1 cellular context compared by ENCODE assay signal in genomic region chr4:143225167-143225566, GRCh38.
TF ChIP-seq lines count a peak whose summit lies in the region.

No MANE protein-coding gene starts in this region.

TF ChIP-seq in HepG2, 621 proteins besides CTCF, POLR2A, EP300 and RAD21 (continued from another document and continues in another):
- TF ChIP-seq HNF1A (IDR thresholded peaks at IDR 0.05; ENCODE audit: low read depth) = 0 out of 2 replicates have a peak, but pooled peaks have one; percentile 36
- TF ChIP-seq HNF1A (CRISPR knock-in tag; IDR thresholded peaks at IDR 0.05; ENCODE audit: borderline replicate concordance) = no peak; the same call in 1 of the 2 replicates
- TF ChIP-seq RBM39 (IDR thresholded peaks at IDR 0.05; ENCODE audit: low read depth, low read length, poor library complexity, severe bottlenecking) = no peak
- peak; percentile 82 for TF ChIP-seq FOXP4 (CRISPR knock-in tag; IDR thresholded peaks at IDR 0.05)
- no peak for TF ChIP-seq SETDB1 (CRISPR knock-in tag; IDR thresholded peaks at IDR 0.05; ENCODE audit: borderline replicate concordance)
- TF ChIP-seq ZFP62 (CRISPR knock-in tag; IDR thresholded peaks at IDR 0.05) = no peak
- no peak for TF ChIP-seq MAFG (CRISPR knock-in tag; IDR thresholded peaks at IDR 0.05)
- peak; percentile 81; the same call in 1 of the 2 replicates for TF ChIP-seq ZNF124 (CRISPR knock-in tag; IDR thresholded peaks at IDR 0.05)
- no peak for TF ChIP-seq ZNF343 (CRISPR knock-in tag; IDR thresholded peaks at IDR 0.05)
- peak; percentile 47; the same call in 1 of the 2 replicates for TF ChIP-seq PRDM10 (CRISPR knock-in tag; IDR thresholded peaks at IDR 0.05; ENCODE audit: low read depth)
- no peak for TF ChIP-seq MYNN (CRISPR knock-in tag; IDR thresholded peaks at IDR 0.05; ENCODE audit: low read depth)
- peak; percentile 60; the same call in 1 of the 2 replicates for TF ChIP-seq MYPOP (CRISPR knock-in tag; IDR thresholded peaks at IDR 0.05)
- TF ChIP-seq MAFK (conservative IDR thresholded peaks at IDR 0.05 in 1 of 2, IDR thresholded peaks at IDR 0.05 in 1 of 2; ENCODE audit: low read length in 2 of 2) = peak in 1 of 2 experiments; percentile 16; a peak in 2 of 4 replicates
- peak; percentile 63; the same call in 1 of the 2 replicates for TF ChIP-seq ZMYM2 (CRISPR knock-in tag; IDR thresholded peaks at IDR 0.05)
- TF ChIP-seq ZNF674 (CRISPR knock-in tag; IDR thresholded peaks at IDR 0.05; ENCODE audit: low read depth) = no peak
- TF ChIP-seq TSC22D2 (CRISPR knock-in tag; IDR thresholded peaks at IDR 0.05; ENCODE audit: borderline replicate concordance) = no peak
- no peak for TF ChIP-seq NPAS2 (CRISPR knock-in tag; IDR thresholded peaks at IDR 0.05; ENCODE audit: borderline replicate concordance)
- no peak for TF ChIP-seq ZNF274 (CRISPR knock-in tag; IDR thresholded peaks at IDR 0.05)
- TF ChIP-seq NKX3-1 (CRISPR knock-in tag; IDR thresholded peaks at IDR 0.05) = no peak
- TF ChIP-seq HES4 (CRISPR knock-in tag; IDR thresholded peaks at IDR 0.05; ENCODE audit: borderline replicate concordance) = no peak
- TF ChIP-seq SIX4 (CRISPR knock-in tag; IDR thresholded peaks at IDR 0.05) = no peak
- no peak for TF ChIP-seq ZNF788 (CRISPR knock-in tag; IDR thresholded peaks at IDR 0.05; ENCODE audit: borderline replicate concordance)
- TF ChIP-seq ARID5B (CRISPR knock-in tag; IDR thresholded peaks at IDR 0.05) = peak; percentile 97
- no peak for TF ChIP-seq ZBTB26 (CRISPR knock-in tag; IDR thresholded peaks at IDR 0.05; ENCODE audit: borderline replicate concordance)
- no peak for TF ChIP-seq TCF12 (IDR thresholded peaks at IDR 0.05)
- no peak for TF ChIP-seq TCF12 (CRISPR knock-in tag; IDR thresholded peaks at IDR 0.05)
- no peak for TF ChIP-seq E2F2 (CRISPR knock-in tag; IDR thresholded peaks at IDR 0.05; ENCODE audit: borderline replicate concordance)
- peak; percentile 96 for TF ChIP-seq GATAD2A (CRISPR knock-in tag; IDR thresholded peaks at IDR 0.05)
- no peak for TF ChIP-seq PTBP1 (IDR thresholded peaks at IDR 0.05; ENCODE audit: low read depth, low read length, poor library complexity, severe bottlenecking)
- TF ChIP-seq HNRNPK (IDR thresholded peaks at IDR 0.05; ENCODE audit: low read depth, low read length, poor library complexity, severe bottlenecking) = no peak
- TF ChIP-seq RARA (CRISPR knock-in tag; IDR thresholded peaks at IDR 0.05) = peak; percentile 82
- no peak for TF ChIP-seq SATB2 (CRISPR knock-in tag; IDR thresholded peaks at IDR 0.05)
- TF ChIP-seq ELF4 (CRISPR knock-in tag; IDR thresholded peaks at IDR 0.05; ENCODE audit: borderline replicate concordance) = no peak
- no peak for TF ChIP-seq GTF2F1 (IDR thresholded peaks at IDR 0.05; ENCODE audit: low read length)
- TF ChIP-seq RNF2 (conservative IDR thresholded peaks at IDR 0.05; ENCODE audit: low read depth) = no peak
- TF ChIP-seq ZFP1 (CRISPR knock-in tag; IDR thresholded peaks at IDR 0.05) = peak; percentile 75; the same call in 1 of the 2 replicates
- peak; percentile 80; the same call in 1 of the 2 replicates for TF ChIP-seq ARID2 (CRISPR knock-in tag; IDR thresholded peaks at IDR 0.05; ENCODE audit: borderline replicate concordance)
